In genomic region chr4:82373816-82374740, GRCh38 we compare ENCODE assay signal across 8 cellular contexts. TPM values are rescaled to one million over a fixed set of nuclear protein-coding genes. Genes with fewer than 3 reads are reported as not detected.
DNase-seq lines count a peak whose midpoint lies in the region; ATAC-seq lines count a peak whose summit lies in the region.

A gene with protein sequence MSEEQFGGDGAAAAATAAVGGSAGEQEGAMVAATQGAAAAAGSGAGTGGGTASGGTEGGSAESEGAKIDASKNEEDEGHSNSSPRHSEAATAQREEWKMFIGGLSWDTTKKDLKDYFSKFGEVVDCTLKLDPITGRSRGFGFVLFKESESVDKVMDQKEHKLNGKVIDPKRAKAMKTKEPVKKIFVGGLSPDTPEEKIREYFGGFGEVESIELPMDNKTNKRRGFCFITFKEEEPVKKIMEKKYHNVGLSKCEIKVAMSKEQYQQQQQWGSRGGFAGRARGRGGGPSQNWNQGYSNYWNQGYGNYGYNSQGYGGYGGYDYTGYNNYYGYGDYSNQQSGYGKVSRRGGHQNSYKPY (minus strand): TSS chr4:82373991. CDS start chr4:82373678, 313 bp downstream.

- H3K4me3 ChIP-seq in GM08714 (ENCODE audit: low read length) = peak within 1 kb of the TSS; percentile 100

- DNase-seq in NCI-H1092 treated with DMSO at 0.1 percent for 48 hours (lab: John Stamatoyannopoulos, UW) = peak; percentile 100
- DNase-seq in SKM-1 (lab: John Stamatoyannopoulos, UW; ENCODE audit: unreplicated experiment) = peak; percentile 98
- DNase-seq in activated naive CD4-positive, alpha-beta T cell treated with anti-CD3 and anti-CD28 coated beads, Interleukin-2, amount 50 U/mL, for 72 hours (ENCODE audit: low spot score in 2 of 2) = peak; percentile 88 to 91
- peak; percentile 95 for DNase-seq in glomerular endothelial cell (ENCODE audit: extremely low read depth, low read depth, low spot score)
- peak; percentile 98 for DNase-seq in occipital lobe (lab: John Stamatoyannopoulos, UW)

- peak; percentile 94 for ATAC-seq in HG02610 (IDR thresholded peaks at IDR 0.05; ENCODE audit: unreplicated experiment)
- ATAC-seq in activated naive CD4-positive, alpha-beta T cell treated with anti-CD3 and anti-CD28 coated beads, Interleukin-2, amount 50 U/mL, for 72 hours = peak; percentile 90 to 94

- H3K36me3 Mint-ChIP-seq in activated naive CD4-positive, alpha-beta T cell treated with anti-CD3 and anti-CD28 coated beads, Interleukin-2, amount 50 U/mL, for 72 hours = peaks cover 42 to 60% of the 10 kb centered on the region in 2 donors

- H3K9me3 Mint-ChIP-seq in activated naive CD4-positive, alpha-beta T cell treated with anti-CD3 and anti-CD28 coated beads, Interleukin-2, amount 50 U/mL, for 72 hours = no peaks in the 10 kb centered on the region

- H3K27ac Mint-ChIP-seq in activated naive CD4-positive, alpha-beta T cell treated with anti-CD3 and anti-CD28 coated beads, Interleukin-2, amount 50 U/mL, for 72 hours = peak within 1 kb of the TSS; percentile 98

- peak within 1 kb of the TSS; percentile 94 for H3K27ac ChIP-seq in temporal lobe (ENCODE audit: low read depth, low read length)

RNA-seq across cellular contexts. Expression of the gene that starts here (rescaled TPM):
- total RNA-seq in activated naive CD4-positive, alpha-beta T cell treated with anti-CD3 and anti-CD28 coated beads, Interleukin-2, amount 50 U/mL, for 72 hours = 100 to 1,000 TPM; 260 to 462 TPM
- 49.4 and 106 TPM in 2 replicates for total RNA-seq in glomerular endothelial cell
- 56.0 TPM for total RNA-seq in occipital lobe
- 94.4 TPM for total RNA-seq in temporal lobe

Comparison
In these comparisons a context has a peak if more than half of its experiments do, and no peak if none do; other contexts are left out.
1. Peak in every context shown above with its lines: DNase-seq, ATAC-seq, H3K4me3 ChIP-seq and H3K27ac ChIP-seq.